1 cellular context compared by ENCODE assay signal in the genomic region with DNA sequence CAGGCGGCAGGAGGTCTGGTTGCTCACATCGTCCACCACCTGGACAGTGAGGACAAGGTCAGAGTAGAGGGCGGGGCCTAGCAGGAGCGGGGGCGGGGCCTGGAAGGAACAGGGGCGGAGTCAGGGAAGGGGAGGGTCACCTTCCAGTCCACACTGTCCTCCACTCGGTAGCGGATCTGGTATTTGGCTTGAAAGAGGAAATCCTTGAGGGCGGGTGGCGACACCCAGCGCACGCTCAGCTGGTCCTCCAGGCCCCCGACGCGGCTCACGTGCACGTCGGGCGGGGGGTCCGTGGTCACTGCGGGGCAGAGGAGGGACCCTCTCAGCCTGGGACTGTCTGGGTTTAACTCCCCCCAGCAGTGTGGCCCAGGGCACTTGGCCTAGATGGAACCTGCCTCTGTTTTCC.
A peak's percentile ranks its signal among the peaks of the same experiment; 100 is the strongest.
TF ChIP-seq lines count a peak whose summit lies in the region.

No MANE protein-coding gene starts in this region.

TF ChIP-seq in K562, 482 proteins besides CTCF, POLR2A, EP300 and RAD21 (continued from another document and continues in another):
- TF ChIP-seq, protein P1, sequence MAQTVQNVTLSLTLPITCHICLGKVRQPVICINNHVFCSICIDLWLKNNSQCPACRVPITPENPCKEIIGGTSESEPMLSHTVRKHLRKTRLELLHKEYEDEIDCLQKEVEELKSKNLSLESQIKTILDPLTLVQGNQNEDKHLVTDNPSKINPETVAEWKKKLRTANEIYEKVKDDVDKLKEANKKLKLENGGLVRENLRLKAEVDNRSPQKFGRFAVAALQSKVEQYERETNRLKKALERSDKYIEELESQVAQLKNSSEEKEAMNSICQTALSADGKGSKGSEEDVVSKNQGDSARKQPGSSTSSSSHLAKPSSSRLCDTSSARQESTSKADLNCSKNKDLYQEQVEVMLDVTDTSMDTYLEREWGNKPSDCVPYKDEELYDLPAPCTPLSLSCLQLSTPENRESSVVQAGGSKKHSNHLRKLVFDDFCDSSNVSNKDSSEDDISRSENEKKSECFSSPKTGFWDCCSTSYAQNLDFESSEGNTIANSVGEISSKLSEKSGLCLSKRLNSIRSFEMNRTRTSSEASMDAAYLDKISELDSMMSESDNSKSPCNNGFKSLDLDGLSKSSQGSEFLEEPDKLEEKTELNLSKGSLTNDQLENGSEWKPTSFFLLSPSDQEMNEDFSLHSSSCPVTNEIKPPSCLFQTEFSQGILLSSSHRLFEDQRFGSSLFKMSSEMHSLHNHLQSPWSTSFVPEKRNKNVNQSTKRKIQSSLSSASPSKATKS (CRISPR knock-in tag; IDR thresholded peaks at IDR 0.05) = no peak
- TF ChIP-seq CREM (IDR thresholded peaks at IDR 0.05; ENCODE audit: low read depth) (0 out of 2 replicates have a peak, but pooled peaks have one; percentile 18), IFI16 (CRISPR knock-in tag; IDR thresholded peaks at IDR 0.05) (no peak), SIN3B (IDR thresholded peaks at IDR 0.05; ENCODE audit: low read depth) (no peak), NFRKB (IDR thresholded peaks at IDR 0.05; ENCODE audit: low read depth) (no peak), MEIS2 (IDR thresholded peaks at IDR 0.05; ENCODE audit: partially characterized antibody) (no peak), ZNF586 (CRISPR knock-in tag; conservative IDR thresholded peaks at IDR 0.05) (no peak), CTBP1 (IDR thresholded peaks at IDR 0.05; ENCODE audit: borderline replicate concordance) (peak; percentile 42; the same call in 1 of the 2 replicates), MAZ (CRISPR knock-in tag; conservative IDR thresholded peaks at IDR 0.05 in 1 of 2, IDR thresholded peaks at IDR 0.05 in 1 of 2) (peak; percentile 79 to 91), ESRRB (CRISPR knock-in tag; IDR thresholded peaks at IDR 0.05; ENCODE audit: borderline replicate concordance) (no peak), ZNF76 (CRISPR knock-in tag; IDR thresholded peaks at IDR 0.05; ENCODE audit: borderline replicate concordance) (no peak), ZNF324 (CRISPR knock-in tag; IDR thresholded peaks at IDR 0.05) (no peak), TOE1 (IDR thresholded peaks at IDR 0.05; ENCODE audit: borderline replicate concordance) (peak; percentile 70; the same call in 1 of the 2 replicates), TOE1 (CRISPR knock-in tag; IDR thresholded peaks at IDR 0.05; ENCODE audit: borderline replicate concordance, low read depth) (no peak), ILF3 (IDR thresholded peaks at IDR 0.05; ENCODE audit: borderline replicate concordance) (no peak), NR1H2 (CRISPR knock-in tag; IDR thresholded peaks at IDR 0.05) (no peak), ZNF354B (CRISPR knock-in tag; IDR thresholded peaks at IDR 0.05) (no peak), ZNF445 (CRISPR knock-in tag; IDR thresholded peaks at IDR 0.05; ENCODE audit: low read depth) (no peak), RBM22 (IDR thresholded peaks at IDR 0.05; ENCODE audit: low read depth, low read length, poor library complexity, severe bottlenecking) (no peak), PHB2 (IDR thresholded peaks at IDR 0.05; ENCODE audit: low read depth) (no peak), HNRNPK (IDR thresholded peaks at IDR 0.05; ENCODE audit: low read depth, low read length, poor library complexity, severe bottlenecking) (no peak), ZNF311 (CRISPR knock-in tag; IDR thresholded peaks at IDR 0.05) (no peak), ZFP1 (CRISPR knock-in tag; IDR thresholded peaks at IDR 0.05) (no peak), OTX1 (CRISPR knock-in tag; IDR thresholded peaks at IDR 0.05) (no peak), ZNF12 (CRISPR knock-in tag; IDR thresholded peaks at IDR 0.05) (no peak), PHF20 (IDR thresholded peaks at IDR 0.05; ENCODE audit: partially characterized antibody) (peak; percentile 42), GABPB1 (CRISPR knock-in tag; IDR thresholded peaks at IDR 0.05) (peak; percentile 45; the same call in 1 of the 2 replicates), GABPA (tag; conservative IDR thresholded peaks at IDR 0.05; ENCODE audit: low read depth) (peak; percentile 56), LCOR (CRISPR knock-in tag; IDR thresholded peaks at IDR 0.05) (peak; percentile 49; the same call in 1 of the 2 replicates), ZEB2 (IDR thresholded peaks at IDR 0.05) (no peak)
- TF ChIP-seq, protein P2, sequence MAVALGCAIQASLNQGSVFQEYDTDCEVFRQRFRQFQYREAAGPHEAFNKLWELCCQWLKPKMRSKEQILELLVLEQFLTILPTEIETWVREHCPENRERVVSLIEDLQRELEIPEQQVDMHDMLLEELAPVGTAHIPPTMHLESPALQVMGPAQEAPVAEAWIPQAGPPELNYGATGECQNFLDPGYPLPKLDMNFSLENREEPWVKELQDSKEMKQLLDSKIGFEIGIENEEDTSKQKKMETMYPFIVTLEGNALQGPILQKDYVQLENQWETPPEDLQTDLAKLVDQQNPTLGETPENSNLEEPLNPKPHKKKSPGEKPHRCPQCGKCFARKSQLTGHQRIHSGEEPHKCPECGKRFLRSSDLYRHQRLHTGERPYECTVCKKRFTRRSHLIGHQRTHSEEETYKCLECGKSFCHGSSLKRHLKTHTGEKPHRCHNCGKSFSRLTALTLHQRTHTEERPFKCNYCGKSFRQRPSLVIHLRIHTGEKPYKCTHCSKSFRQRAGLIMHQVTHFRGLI (CRISPR knock-in tag; IDR thresholded peaks at IDR 0.05) = no peak
- TF ChIP-seq, protein P3, sequence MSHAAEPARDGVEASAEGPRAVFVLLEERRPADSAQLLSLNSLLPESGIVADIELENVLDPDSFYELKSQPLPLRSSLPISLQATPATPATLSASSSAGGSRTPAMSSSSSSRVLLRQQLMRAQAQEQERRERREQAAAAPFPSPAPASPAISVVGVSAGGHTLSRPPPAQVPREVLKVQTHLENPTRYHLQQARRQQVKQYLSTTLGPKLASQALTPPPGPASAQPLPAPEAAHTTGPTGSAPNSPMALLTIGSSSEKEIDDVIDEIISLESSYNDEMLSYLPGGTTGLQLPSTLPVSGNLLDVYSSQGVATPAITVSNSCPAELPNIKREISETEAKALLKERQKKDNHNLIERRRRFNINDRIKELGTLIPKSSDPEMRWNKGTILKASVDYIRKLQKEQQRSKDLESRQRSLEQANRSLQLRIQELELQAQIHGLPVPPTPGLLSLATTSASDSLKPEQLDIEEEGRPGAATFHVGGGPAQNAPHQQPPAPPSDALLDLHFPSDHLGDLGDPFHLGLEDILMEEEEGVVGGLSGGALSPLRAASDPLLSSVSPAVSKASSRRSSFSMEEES (CRISPR knock-in tag; IDR thresholded peaks at IDR 0.05) = no peak
- TF ChIP-seq, protein P4, sequence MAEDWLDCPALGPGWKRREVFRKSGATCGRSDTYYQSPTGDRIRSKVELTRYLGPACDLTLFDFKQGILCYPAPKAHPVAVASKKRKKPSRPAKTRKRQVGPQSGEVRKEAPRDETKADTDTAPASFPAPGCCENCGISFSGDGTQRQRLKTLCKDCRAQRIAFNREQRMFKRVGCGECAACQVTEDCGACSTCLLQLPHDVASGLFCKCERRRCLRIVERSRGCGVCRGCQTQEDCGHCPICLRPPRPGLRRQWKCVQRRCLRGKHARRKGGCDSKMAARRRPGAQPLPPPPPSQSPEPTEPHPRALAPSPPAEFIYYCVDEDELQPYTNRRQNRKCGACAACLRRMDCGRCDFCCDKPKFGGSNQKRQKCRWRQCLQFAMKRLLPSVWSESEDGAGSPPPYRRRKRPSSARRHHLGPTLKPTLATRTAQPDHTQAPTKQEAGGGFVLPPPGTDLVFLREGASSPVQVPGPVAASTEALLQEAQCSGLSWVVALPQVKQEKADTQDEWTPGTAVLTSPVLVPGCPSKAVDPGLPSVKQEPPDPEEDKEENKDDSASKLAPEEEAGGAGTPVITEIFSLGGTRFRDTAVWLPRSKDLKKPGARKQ (CRISPR knock-in tag; IDR thresholded peaks at IDR 0.05) = no peak
- TF ChIP-seq, protein P5, sequence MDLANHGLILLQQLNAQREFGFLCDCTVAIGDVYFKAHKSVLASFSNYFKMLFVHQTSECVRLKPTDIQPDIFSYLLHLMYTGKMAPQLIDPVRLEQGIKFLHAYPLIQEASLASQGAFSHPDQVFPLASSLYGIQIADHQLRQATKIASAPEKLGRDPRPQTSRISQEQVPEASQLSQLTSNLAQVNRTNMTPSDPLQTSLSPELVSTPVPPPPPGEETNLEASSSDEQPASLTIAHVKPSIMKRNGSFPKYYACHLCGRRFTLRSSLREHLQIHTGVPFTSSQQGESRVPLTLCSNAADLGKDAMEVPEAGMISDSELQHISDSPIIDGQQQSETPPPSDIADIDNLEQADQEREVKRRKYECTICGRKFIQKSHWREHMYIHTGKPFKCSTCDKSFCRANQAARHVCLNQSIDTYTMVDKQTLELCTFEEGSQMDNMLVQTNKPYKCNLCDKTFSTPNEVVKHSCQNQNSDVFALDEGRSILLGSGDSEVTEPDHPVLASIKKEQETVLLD (IDR thresholded peaks at IDR 0.05) = no peak
- TF ChIP-seq, protein P6, sequence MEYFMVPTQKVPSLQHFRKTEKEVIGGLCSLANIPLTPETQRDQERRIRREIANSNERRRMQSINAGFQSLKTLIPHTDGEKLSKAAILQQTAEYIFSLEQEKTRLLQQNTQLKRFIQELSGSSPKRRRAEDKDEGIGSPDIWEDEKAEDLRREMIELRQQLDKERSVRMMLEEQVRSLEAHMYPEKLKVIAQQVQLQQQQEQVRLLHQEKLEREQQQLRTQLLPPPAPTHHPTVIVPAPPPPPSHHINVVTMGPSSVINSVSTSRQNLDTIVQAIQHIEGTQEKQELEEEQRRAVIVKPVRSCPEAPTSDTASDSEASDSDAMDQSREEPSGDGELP (CRISPR knock-in tag; IDR thresholded peaks at IDR 0.05; ENCODE audit: borderline replicate concordance) = peak; percentile 97
- TF ChIP-seq, protein P7, sequence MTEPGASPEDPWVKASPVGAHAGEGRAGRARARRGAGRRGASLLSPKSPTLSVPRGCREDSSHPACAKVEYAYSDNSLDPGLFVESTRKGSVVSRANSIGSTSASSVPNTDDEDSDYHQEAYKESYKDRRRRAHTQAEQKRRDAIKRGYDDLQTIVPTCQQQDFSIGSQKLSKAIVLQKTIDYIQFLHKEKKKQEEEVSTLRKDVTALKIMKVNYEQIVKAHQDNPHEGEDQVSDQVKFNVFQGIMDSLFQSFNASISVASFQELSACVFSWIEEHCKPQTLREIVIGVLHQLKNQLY (CRISPR knock-in tag; conservative IDR thresholded peaks at IDR 0.05) = no peak
- TF ChIP-seq, protein P8, sequence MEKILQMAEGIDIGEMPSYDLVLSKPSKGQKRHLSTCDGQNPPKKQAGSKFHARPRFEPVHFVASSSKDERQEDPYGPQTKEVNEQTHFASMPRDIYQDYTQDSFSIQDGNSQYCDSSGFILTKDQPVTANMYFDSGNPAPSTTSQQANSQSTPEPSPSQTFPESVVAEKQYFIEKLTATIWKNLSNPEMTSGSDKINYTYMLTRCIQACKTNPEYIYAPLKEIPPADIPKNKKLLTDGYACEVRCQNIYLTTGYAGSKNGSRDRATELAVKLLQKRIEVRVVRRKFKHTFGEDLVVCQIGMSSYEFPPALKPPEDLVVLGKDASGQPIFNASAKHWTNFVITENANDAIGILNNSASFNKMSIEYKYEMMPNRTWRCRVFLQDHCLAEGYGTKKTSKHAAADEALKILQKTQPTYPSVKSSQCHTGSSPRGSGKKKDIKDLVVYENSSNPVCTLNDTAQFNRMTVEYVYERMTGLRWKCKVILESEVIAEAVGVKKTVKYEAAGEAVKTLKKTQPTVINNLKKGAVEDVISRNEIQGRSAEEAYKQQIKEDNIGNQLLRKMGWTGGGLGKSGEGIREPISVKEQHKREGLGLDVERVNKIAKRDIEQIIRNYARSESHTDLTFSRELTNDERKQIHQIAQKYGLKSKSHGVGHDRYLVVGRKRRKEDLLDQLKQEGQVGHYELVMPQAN (IDR thresholded peaks at IDR 0.05; ENCODE audit: borderline replicate concordance) = no peak
- TF ChIP-seq, protein P9, sequence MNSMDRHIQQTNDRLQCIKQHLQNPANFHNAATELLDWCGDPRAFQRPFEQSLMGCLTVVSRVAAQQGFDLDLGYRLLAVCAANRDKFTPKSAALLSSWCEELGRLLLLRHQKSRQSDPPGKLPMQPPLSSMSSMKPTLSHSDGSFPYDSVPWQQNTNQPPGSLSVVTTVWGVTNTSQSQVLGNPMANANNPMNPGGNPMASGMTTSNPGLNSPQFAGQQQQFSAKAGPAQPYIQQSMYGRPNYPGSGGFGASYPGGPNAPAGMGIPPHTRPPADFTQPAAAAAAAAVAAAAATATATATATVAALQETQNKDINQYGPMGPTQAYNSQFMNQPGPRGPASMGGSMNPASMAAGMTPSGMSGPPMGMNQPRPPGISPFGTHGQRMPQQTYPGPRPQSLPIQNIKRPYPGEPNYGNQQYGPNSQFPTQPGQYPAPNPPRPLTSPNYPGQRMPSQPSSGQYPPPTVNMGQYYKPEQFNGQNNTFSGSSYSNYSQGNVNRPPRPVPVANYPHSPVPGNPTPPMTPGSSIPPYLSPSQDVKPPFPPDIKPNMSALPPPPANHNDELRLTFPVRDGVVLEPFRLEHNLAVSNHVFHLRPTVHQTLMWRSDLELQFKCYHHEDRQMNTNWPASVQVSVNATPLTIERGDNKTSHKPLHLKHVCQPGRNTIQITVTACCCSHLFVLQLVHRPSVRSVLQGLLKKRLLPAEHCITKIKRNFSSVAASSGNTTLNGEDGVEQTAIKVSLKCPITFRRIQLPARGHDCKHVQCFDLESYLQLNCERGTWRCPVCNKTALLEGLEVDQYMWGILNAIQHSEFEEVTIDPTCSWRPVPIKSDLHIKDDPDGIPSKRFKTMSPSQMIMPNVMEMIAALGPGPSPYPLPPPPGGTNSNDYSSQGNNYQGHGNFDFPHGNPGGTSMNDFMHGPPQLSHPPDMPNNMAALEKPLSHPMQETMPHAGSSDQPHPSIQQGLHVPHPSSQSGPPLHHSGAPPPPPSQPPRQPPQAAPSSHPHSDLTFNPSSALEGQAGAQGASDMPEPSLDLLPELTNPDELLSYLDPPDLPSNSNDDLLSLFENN (IDR thresholded peaks at IDR 0.05; ENCODE audit: low read depth in 2 of 2, low read length in 2 of 2) = no peak
- TF ChIP-seq, protein P10, sequence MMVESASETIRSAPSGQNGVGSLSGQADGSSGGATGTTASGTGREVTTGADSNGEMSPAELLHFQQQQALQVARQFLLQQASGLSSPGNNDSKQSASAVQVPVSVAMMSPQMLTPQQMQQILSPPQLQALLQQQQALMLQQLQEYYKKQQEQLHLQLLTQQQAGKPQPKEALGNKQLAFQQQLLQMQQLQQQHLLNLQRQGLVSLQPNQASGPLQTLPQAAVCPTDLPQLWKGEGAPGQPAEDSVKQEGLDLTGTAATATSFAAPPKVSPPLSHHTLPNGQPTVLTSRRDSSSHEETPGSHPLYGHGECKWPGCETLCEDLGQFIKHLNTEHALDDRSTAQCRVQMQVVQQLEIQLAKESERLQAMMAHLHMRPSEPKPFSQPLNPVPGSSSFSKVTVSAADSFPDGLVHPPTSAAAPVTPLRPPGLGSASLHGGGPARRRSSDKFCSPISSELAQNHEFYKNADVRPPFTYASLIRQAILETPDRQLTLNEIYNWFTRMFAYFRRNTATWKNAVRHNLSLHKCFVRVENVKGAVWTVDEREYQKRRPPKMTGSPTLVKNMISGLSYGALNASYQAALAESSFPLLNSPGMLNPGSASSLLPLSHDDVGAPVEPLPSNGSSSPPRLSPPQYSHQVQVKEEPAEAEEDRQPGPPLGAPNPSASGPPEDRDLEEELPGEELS (CRISPR knock-in tag; IDR thresholded peaks at IDR 0.05; ENCODE audit: borderline replicate concordance) = no peak
